8 cellular contexts compared by ENCODE assay signal in the genomic region with DNA sequence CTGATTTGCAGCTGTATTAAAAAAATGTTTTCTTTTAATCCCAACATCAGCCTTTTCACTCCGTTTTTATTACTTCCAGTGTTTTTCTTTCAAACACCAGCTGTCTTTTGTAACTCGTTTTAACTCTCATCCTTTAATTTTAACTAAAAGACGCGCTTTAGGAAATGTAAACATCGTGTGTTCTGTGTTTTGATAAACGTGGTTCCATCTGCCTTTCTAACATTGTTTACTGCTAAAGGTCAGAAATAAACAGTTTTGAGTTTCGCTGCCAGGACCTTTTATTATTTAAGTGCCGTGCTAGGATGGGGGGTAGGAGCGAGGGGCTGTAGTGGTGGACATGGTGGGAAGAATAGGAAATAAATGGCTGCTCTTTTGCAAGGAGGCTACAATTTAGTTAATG. TPM values are rescaled to one million over a fixed set of nuclear protein-coding genes. Genes with fewer than 3 reads are reported as not detected.
A peak's percentile ranks its signal among the peaks of the same experiment; 100 is the strongest.
DNase-seq lines count a peak whose midpoint lies in the region; ATAC-seq and TF ChIP-seq lines count a peak whose summit lies in the region.

No MANE protein-coding gene starts in this region.

- intact Hi-C loops in left ventricle myocardium inferior (cut with micrococcal nuclease) (loop anchor here (5.0 to 10.0 kb wide), 2 partner anchors 249 to 593 kb away; no protein-coding TSS in a partner anchor), Right ventricle myocardium inferior (cut with DNase I) (loop anchor here (5.0 kb wide), 2 partner anchors 361 to 601 kb away; a partner anchor contains a TSS), body of pancreas (cut with DNase I) (no loop called here)

- no peak for ATAC-seq in Right ventricle myocardium inferior
- no peak for ATAC-seq in body of pancreas
- ATAC-seq in memory B cell (ENCODE audit: low read depth) = no peak
- ATAC-seq in GM18858 (IDR thresholded peaks at IDR 0.05; ENCODE audit: unreplicated experiment) = no peak
- ATAC-seq in GM19467 (IDR thresholded peaks at IDR 0.05; ENCODE audit: unreplicated experiment) = no peak

- peak overlapping the region; percentile 96 for H3K4me3 ChIP-seq in left ventricle myocardium inferior
- H3K4me3 ChIP-seq in body of pancreas = peak overlapping the region; percentile 32 to 60

- peaks cover 3% of the 10 kb centered on the region for H3K36me3 Mint-ChIP-seq in memory B cell

- peaks cover 37% of the 10 kb centered on the region for H3K4me1 ChIP-seq in left ventricle myocardium inferior
- H3K4me1 ChIP-seq in body of pancreas = peaks cover 35% of the 10 kb centered on the region

- H3K27ac ChIP-seq in left ventricle myocardium inferior (replicated peaks) (peak overlapping the region; percentile 100), body of pancreas (peak overlapping the region; percentile 96 to 100 (median 100))

- 0 to 2% methylated on average over 9 of the region's 9 CpGs for WGBS in body of pancreas, 2 donors

- H3K4me1 Mint-ChIP-seq in memory B cell = peaks cover 16% of the 10 kb centered on the region

- no peak for TF ChIP-seq POLR2A in body of pancreas (IDR thresholded peaks at IDR 0.05)

- H3K9me3 Mint-ChIP-seq in memory B cell = no peaks in the 10 kb centered on the region

- peak overlapping the region; percentile 94 for H3K27ac Mint-ChIP-seq in memory B cell

- no peaks in the 10 kb centered on the region for H3K9me3 ChIP-seq in left ventricle myocardium inferior (replicated peaks)
- H3K9me3 ChIP-seq in body of pancreas = no peaks in the 10 kb centered on the region

- H3K27me3 ChIP-seq in left ventricle myocardium inferior (ENCODE audit: low read depth) = no peaks in the 10 kb centered on the region
- H3K27me3 ChIP-seq in body of pancreas = no peaks in the 10 kb centered on the region

- H3K36me3 ChIP-seq in left ventricle myocardium inferior (no peaks in the 10 kb centered on the region), body of pancreas (replicated peaks in 1 of 2; ENCODE audit: insufficient read depth in 1 of 2, low read depth in 2 of 2) (no peaks in the 10 kb centered on the region)

- DNase-seq in left ventricle myocardium inferior (no peak), Right ventricle myocardium inferior (ENCODE audit: missing footprints) (no peak), body of pancreas (no peak), memory B cell (ENCODE audit: low spot score in 2 of 2) (no peak), hypothalamus (lab: John Stamatoyannopoulos, UW) (no peak), middle frontal gyrus (ENCODE audit: extremely low spot score, low spot score) (no peak)

- no peaks in the 10 kb centered on the region for H3K27me3 Mint-ChIP-seq in memory B cell

- TF ChIP-seq CTCF in left ventricle myocardium inferior (IDR thresholded peaks at IDR 0.05; ENCODE audit: borderline replicate concordance) (no peak), body of pancreas (IDR thresholded peaks at IDR 0.05) (no peak)

- peak overlapping the region; percentile 94 for H3K4me3 Mint-ChIP-seq in memory B cell

RNA-seq across cellular contexts. Expression of a gene that starts 1.5 kb away (rescaled TPM):
- total RNA-seq in left ventricle myocardium inferior (5.0 TPM), Right ventricle myocardium inferior (4.1 TPM), body of pancreas (10 to 100 TPM; 14.8 to 15.0 TPM)
